19 cellular contexts compared by ENCODE assay signal in genomic region chr14:68164723-68165122, GRCh38.
A peak's percentile ranks its signal among the peaks of the same experiment; 100 is the strongest.
DNase-seq lines count a peak whose midpoint lies in the region; ATAC-seq and TF ChIP-seq lines count a peak whose summit lies in the region.
"Had no signal": no experiment of that assay in that cellular context is flagged by ENCODE, and none has a peak within 500 bp of the region (broad histone marks: within the 10 kb centered on the region; RNA-seq: fewer than 3 reads in every experiment).

No MANE protein-coding gene starts in this region.

- peaks cover 3% of the 10 kb centered on the region for H3K9me3 Mint-ChIP-seq in Calu3 (ENCODE audit: low read depth, unreplicated experiment)

- ATAC-seq in HG02938 (IDR thresholded peaks at IDR 0.05; ENCODE audit: unreplicated experiment), result no peak
- ATAC-seq: GM12878 had no signal

- peak overlapping the region; percentile 41 for H3K4me2 ChIP-seq in hepatocyte

- no peaks in the 10 kb centered on the region for H3K36me3 ChIP-seq in hepatocyte (replicated peaks; ENCODE audit: insufficient read depth, low read depth)
- no peaks in the 10 kb centered on the region for H3K36me3 ChIP-seq in prostate gland
- H3K36me3 ChIP-seq: brain microvascular endothelial cell, lower lobe of right lung had no signal

- no peaks in the 10 kb centered on the region for H3K9me3 ChIP-seq in hepatocyte (ENCODE audit: low read depth)
- no peaks in the 10 kb centered on the region for H3K9me3 ChIP-seq in prostate gland
- H3K9me3 ChIP-seq: lower lobe of right lung had no signal

- H3K4me3 ChIP-seq in hepatocyte, result no peak overlapping the region
- H3K4me3 ChIP-seq in prostate gland, result no peak overlapping the region
- H3K4me3 ChIP-seq: GM12878, lower lobe of right lung had no signal

- H3K4me3 Mint-ChIP-seq in Calu3 (ENCODE audit: low read depth, unreplicated experiment), result peak overlapping the region; percentile 5

- intact Hi-C loops in Calu3 (cut with micrococcal nuclease; ENCODE audit: unreplicated experiment), result loop anchor here (1.0 to 10.0 kb wide), 4 partner anchors 18 to 140 kb away; no protein-coding TSS in a partner anchor
- intact Hi-C loops in prostate gland (cut with DNase I), result no loop called here

- WGBS in hepatocyte (ENCODE audit: low lambda C conversion rate, missing lambda C conversion rate), result 14% methylated on average over 2 of the region's 2 CpGs
- 31% methylated on average over 2 of the region's 2 CpGs for WGBS in prostate gland

- peak overlapping the region; percentile 3 for H2AFZ ChIP-seq in hepatocyte

- no peaks in the 10 kb centered on the region for H3K9me2 ChIP-seq in hepatocyte (replicated peaks; ENCODE audit: insufficient read depth)

- no peaks in the 10 kb centered on the region for H3K27me3 Mint-ChIP-seq in Calu3 (ENCODE audit: unreplicated experiment)

- TF ChIP-seq CTCF in Calu3 (IDR thresholded peaks at IDR 0.05; ENCODE audit: unreplicated experiment), result no peak
- TF ChIP-seq CTCF in hepatocyte (IDR thresholded peaks at IDR 0.05; ENCODE audit: poor library complexity), result no peak
- TF ChIP-seq CTCF in prostate gland (IDR thresholded peaks at IDR 0.05), result no peak

- H3K4me1 Mint-ChIP-seq in Calu3 (ENCODE audit: low read depth, unreplicated experiment), result peaks cover 80% of the 10 kb centered on the region

- peak; percentile 20 for DNase-seq in Calu3
- DNase-seq in LoVo (ENCODE audit: low spot score), result peak; percentile 78
- DNase-seq in hepatocyte (ENCODE audit: low spot score), result peak; percentile 49
- DNase-seq in prostate gland (ENCODE audit: low spot score), result no peak
- DNase-seq in mesenteric fat pad (ENCODE audit: low spot score), result no peak
- no peak for DNase-seq in inferior parietal cortex (ENCODE audit: extremely low spot score)
- DNase-seq in stimulated activated CD4-positive, alpha-beta T cell treated with anti-CD3 and anti-CD28 coated beads, Interleukin-2, amount 100 ng/mL, for 48 hours, result no peak
- DNase-seq: activated gamma-delta T cell treated with Interleukin-2 at 50 U/mL for 16 hours; brain microvascular endothelial cell; effector memory CD4-positive, alpha-beta T cell; lower lobe of right lung; MM.1S; NCI-H345; occipital lobe; stimulated activated CD4-positive, alpha-beta T cell treated with anti-CD3 and anti-CD28 coated beads, Interleukin-15, amount 100 ng/mL, for 24 hours; stimulated activated CD8-positive, alpha-beta memory T cell treated with anti-CD3 and anti-CD28 coated beads, Interleukin-4, amount 100 ng/mL, for 48 hours had no signal

- peak overlapping the region; percentile 92 for H3K27ac ChIP-seq in hepatocyte
- H3K27ac ChIP-seq in prostate gland, result peak overlapping the region; percentile 45 to 68
- H3K27ac ChIP-seq: brain microvascular endothelial cell, HL-60, lower lobe of right lung had no signal

- no peaks in the 10 kb centered on the region for H3K27me3 ChIP-seq in hepatocyte
- H3K27me3 ChIP-seq in prostate gland (replicated peaks; ENCODE audit: insufficient read depth), result no peaks in the 10 kb centered on the region
- H3K27me3 ChIP-seq: brain microvascular endothelial cell had no signal

- CTCF ChIA-PET in Calu3 (lab: Charles Lee), result interaction anchor here (0.7 to 1.5 kb wide), 4 partner anchors 13 to 27 kb away, joined by 3 to 6 read pairs (median 4); no protein-coding TSS in a partner anchor

- no peaks in the 10 kb centered on the region for H4K20me1 ChIP-seq in hepatocyte (ENCODE audit: insufficient read depth, poor library complexity, severe bottlenecking)

- peak overlapping the region; percentile 89 for H3K27ac Mint-ChIP-seq in Calu3 (ENCODE audit: unreplicated experiment)

- peaks cover 4% of the 10 kb centered on the region for H3K36me3 Mint-ChIP-seq in Calu3 (ENCODE audit: insufficient read depth, unreplicated experiment)

- TF ChIP-seq POLR2A in prostate gland (IDR thresholded peaks at IDR 0.05), result no peak

- BruUV-seq in Calu3 (replicated peaks; lab: Mats Ljungman, UMichigan), result no TSS peak

- H3K4me1 ChIP-seq in hepatocyte (ENCODE audit: insufficient read depth) (peaks cover 64% of the 10 kb centered on the region), prostate gland (replicated peaks) (no peaks in the 10 kb centered on the region)

- no peaks in the 10 kb centered on the region for H3K79me2 ChIP-seq in hepatocyte

Comparison
In these comparisons a context has a peak if more than half of its experiments do, and no peak if none do; other contexts are left out.
1. DNase-seq: peak in Calu3 (single experiment), LoVo (single experiment) and hepatocyte (single experiment); none in prostate gland (single experiment), mesenteric fat pad (single experiment), inferior parietal cortex (single experiment) and stimulated activated CD4-positive, alpha-beta T cell treated with anti-CD3 and anti-CD28 coated beads, Interleukin-2, amount 100 ng/mL, for 48 hours (0 of 2).